ENCODE assay signal across 40 cellular contexts in genomic region chr7:23617482-23617881, GRCh38.
"Had no signal": no experiment of that assay in that cellular context is flagged by ENCODE, and none has a peak within 500 bp of the region (broad histone marks: within the 10 kb centered on the region; RNA-seq: fewer than 3 reads in every experiment).

No MANE protein-coding gene starts in this region.

- H3K36me3 ChIP-seq: adrenal gland, brain microvascular endothelial cell, breast epithelium, cardiac muscle cell had no signal

- H3K27me3 Mint-ChIP-seq: activated naive CD4-positive, alpha-beta T cell treated with anti-CD3 and anti-CD28 coated beads, Interleukin-2, amount 10 ng/mL, durations not matched to agents 7 days and 5 days; activated naive CD4-positive, alpha-beta T cell treated with anti-CD3 and anti-CD28 coated beads, Interleukin-2, amount 50 U/mL, for 24 hours; activated naive CD8-positive, alpha-beta T cell; activated naive CD8-positive, alpha-beta T cell treated with anti-CD3 and anti-CD28 coated beads for 36 hours; activated naive CD8-positive, alpha-beta T cell treated with anti-CD3 and anti-CD28 coated beads, Interleukin-2, amount 10 ng/mL, durations not matched to agents 7 days and 5 days; activated naive CD8-positive, alpha-beta T cell treated with anti-CD3 and anti-CD28 coated beads, Interleukin-2, amount 50 U/mL, for 24 hours; activated T-cell treated with anti-CD3 and anti-CD28 coated beads, Interleukin-2, amount 50 U/mL, for 24 hours; activated T-helper 17 cell treated with anti-CD3 and anti-CD28 coated beads, Interleukin-2, amount 50 U/mL, for 72 hours; brain; central memory CD8-positive, alpha-beta T cell had no signal

- FAIRE-seq: astrocyte, bronchial epithelial cell had no signal

- ATAC-seq: activated naive CD4-positive, alpha-beta T cell treated with anti-CD3 and anti-CD28 coated beads, Interleukin-2, amount 50 U/mL, for 72 hours; activated naive CD8-positive, alpha-beta T cell treated with anti-CD3 and anti-CD28 coated beads, Interleukin-2, amount 50 U/mL, for 24 hours; activated T-cell treated with anti-CD3 and anti-CD28 coated beads, Interleukin-2, amount 50 U/mL, for 4 hours; activated T-cell treated with anti-CD3 and anti-CD28 coated beads, Interleukin-2, amount 50 U/mL, for 72 hours; activated T-helper 17 cell treated with anti-CD3 and anti-CD28 coated beads, Interleukin-2, amount 50 U/mL, for 72 hours; body of pancreas had no signal

- H3K4me1 ChIP-seq: adrenal gland, ascending aorta, breast epithelium had no signal

- H3K4me1 Mint-ChIP-seq: activated naive CD4-positive, alpha-beta T cell treated with anti-CD3 and anti-CD28 coated beads, Interleukin-2, amount 10 ng/mL, durations not matched to agents 7 days and 5 days; activated naive CD4-positive, alpha-beta T cell treated with anti-CD3 and anti-CD28 coated beads, Interleukin-2, amount 50 U/mL, for 24 hours; activated naive CD8-positive, alpha-beta T cell treated with anti-CD3 and anti-CD28 coated beads, Interleukin-2, amount 10 ng/mL, durations not matched to agents 7 days and 5 days; activated T-helper 17 cell treated with anti-CD3 and anti-CD28 coated beads, Interleukin-2, amount 50 U/mL, for 72 hours had no signal

- DNase-seq: activated effector memory CD4-positive, alpha-beta T cell treated with anti-CD3 and anti-CD28 coated beads, Interleukin-2, amount 50 U/mL, for 16 hours; activated effector memory CD4-positive, alpha-beta T cell treated with Interleukin-2 at 50 U/mL for 16 hours; activated gamma-delta T cell; activated gamma-delta T cell treated with Interleukin-2 at 50 U/mL for 16 hours; activated naive CD4-positive, alpha-beta T cell; activated naive CD4-positive, alpha-beta T cell treated with anti-CD3 and anti-CD28 coated beads for 36 hours; activated naive CD4-positive, alpha-beta T cell treated with anti-CD3 and anti-CD28 coated beads, Interleukin-2, amount 10 ng/mL, durations not matched to agents 7 days and 5 days; activated naive CD4-positive, alpha-beta T cell treated with anti-CD3 and anti-CD28 coated beads, Interleukin-2, amount 50 U/mL, for 16 hours; activated naive CD4-positive, alpha-beta T cell treated with Interleukin-2 at 50 U/mL for 16 hours; activated naive CD8-positive, alpha-beta T cell treated with anti-CD3 and anti-CD28 coated beads for 36 hours; activated naive CD8-positive, alpha-beta T cell treated with anti-CD3 and anti-CD28 coated beads, Interleukin-2, amount 10 ng/mL, durations not matched to agents 7 days and 5 days; activated naive CD8-positive, alpha-beta T cell treated with anti-CD3 and anti-CD28 coated beads, Interleukin-2, amount 50 U/mL, for 24 hours; activated T-cell treated with anti-CD3 and anti-CD28 coated beads, Interleukin-2, amount 50 U/mL, for 1 hour; activated T-cell treated with anti-CD3 and anti-CD28 coated beads, Interleukin-2, amount 50 U/mL, for 24 hours; activated T-cell treated with anti-CD3 and anti-CD28 coated beads, Interleukin-2, amount 50 U/mL, for 4 hours; activated T-cell treated with anti-CD3 and anti-CD28 coated beads, Interleukin-2, amount 50 U/mL, for 48 hours; activated T-cell treated with anti-CD3 and anti-CD28 coated beads, Interleukin-2, amount 50 U/mL, for 72 hours; adrenal gland; amniotic stem cell; amygdala; anterior cingulate cortex; aorta; body of pancreas; brain microvascular endothelial cell; caudate nucleus; central memory CD4-positive, alpha-beta T cell; cerebellar nuclear complex had no signal

- H3K4me3 ChIP-seq: adrenal gland, ascending aorta, body of pancreas, breast epithelium, cardiac muscle cell had no signal

- H3K4me3 Mint-ChIP-seq: activated naive CD4-positive, alpha-beta T cell treated with anti-CD3 and anti-CD28 coated beads for 36 hours; activated naive CD4-positive, alpha-beta T cell treated with anti-CD3 and anti-CD28 coated beads, Interleukin-2, amount 10 ng/mL, durations not matched to agents 7 days and 5 days; activated naive CD4-positive, alpha-beta T cell treated with anti-CD3 and anti-CD28 coated beads, Interleukin-2, amount 50 U/mL, for 24 hours; activated naive CD8-positive, alpha-beta T cell; activated naive CD8-positive, alpha-beta T cell treated with anti-CD3 and anti-CD28 coated beads for 36 hours; activated naive CD8-positive, alpha-beta T cell treated with anti-CD3 and anti-CD28 coated beads, Interleukin-2, amount 10 ng/mL, durations not matched to agents 7 days and 5 days; activated naive CD8-positive, alpha-beta T cell treated with anti-CD3 and anti-CD28 coated beads, Interleukin-2, amount 50 U/mL, for 24 hours; activated T-cell treated with anti-CD3 and anti-CD28 coated beads, Interleukin-2, amount 50 U/mL, for 24 hours; activated T-cell treated with anti-CD3 and anti-CD28 coated beads, Interleukin-2, amount 50 U/mL, for 4 hours; activated T-cell treated with anti-CD3 and anti-CD28 coated beads, Interleukin-2, amount 50 U/mL, for 72 hours; activated T-helper 1 cell treated with anti-CD3 and anti-CD28 coated beads, Interleukin-12 subunit alpha, Interleukin-12 subunit beta, Interleukin-2, Interleukin-4 antibody, amounts not matched to agents 30 ng/mL and 10 ng/mL and 1 ng/mL, durations not matched to agents 14 hours and 24 hours and 36 hours; activated T-helper 17 cell treated with anti-CD3 and anti-CD28 coated beads, Interleukin-2, amount 50 U/mL, for 72 hours; brain; central memory CD8-positive, alpha-beta T cell had no signal

- H3K27me3 ChIP-seq: adrenal gland, ascending aorta, body of pancreas, brain microvascular endothelial cell, breast epithelium, cardiac muscle cell had no signal

- H3K27ac Mint-ChIP-seq: activated naive CD4-positive, alpha-beta T cell treated with anti-CD3 and anti-CD28 coated beads for 36 hours; activated naive CD4-positive, alpha-beta T cell treated with anti-CD3 and anti-CD28 coated beads, Interleukin-2, amount 10 ng/mL, durations not matched to agents 7 days and 5 days; activated naive CD4-positive, alpha-beta T cell treated with anti-CD3 and anti-CD28 coated beads, Interleukin-2, amount 50 U/mL, for 24 hours; activated naive CD8-positive, alpha-beta T cell; activated naive CD8-positive, alpha-beta T cell treated with anti-CD3 and anti-CD28 coated beads for 36 hours; activated naive CD8-positive, alpha-beta T cell treated with anti-CD3 and anti-CD28 coated beads, Interleukin-2, amount 10 ng/mL, durations not matched to agents 7 days and 5 days; activated naive CD8-positive, alpha-beta T cell treated with anti-CD3 and anti-CD28 coated beads, Interleukin-2, amount 50 U/mL, for 24 hours; activated T-cell treated with anti-CD3 and anti-CD28 coated beads, Interleukin-2, amount 50 U/mL, for 24 hours; activated T-cell treated with anti-CD3 and anti-CD28 coated beads, Interleukin-2, amount 50 U/mL, for 72 hours; activated T-helper 1 cell treated with anti-CD3 and anti-CD28 coated beads, Interleukin-12 subunit alpha, Interleukin-12 subunit beta, Interleukin-2, Interleukin-4 antibody, amounts not matched to agents 30 ng/mL and 10 ng/mL and 1 ng/mL, durations not matched to agents 14 hours and 24 hours and 36 hours; activated T-helper 17 cell treated with anti-CD3 and anti-CD28 coated beads, Interleukin-2, amount 50 U/mL, for 72 hours; activated T-helper 2 cell treated with anti-CD3 and anti-CD28 coated beads, Interferon-gamma antibody, Interleukin-2, Interleukin-4, amounts not matched to agents 10 μg/mL and 5 μg/mL and 100 μg/mL, durations not matched to agents 14 hours and 24 hours and 36 hours; brain had no signal

- H3K27ac ChIP-seq: adrenal gland, ascending aorta, body of pancreas, brain microvascular endothelial cell, breast epithelium, cardiac muscle cell had no signal

- H3K9me3 ChIP-seq: adrenal gland, body of pancreas had no signal
